13 cellular contexts compared by ENCODE assay signal in the genomic region with DNA sequence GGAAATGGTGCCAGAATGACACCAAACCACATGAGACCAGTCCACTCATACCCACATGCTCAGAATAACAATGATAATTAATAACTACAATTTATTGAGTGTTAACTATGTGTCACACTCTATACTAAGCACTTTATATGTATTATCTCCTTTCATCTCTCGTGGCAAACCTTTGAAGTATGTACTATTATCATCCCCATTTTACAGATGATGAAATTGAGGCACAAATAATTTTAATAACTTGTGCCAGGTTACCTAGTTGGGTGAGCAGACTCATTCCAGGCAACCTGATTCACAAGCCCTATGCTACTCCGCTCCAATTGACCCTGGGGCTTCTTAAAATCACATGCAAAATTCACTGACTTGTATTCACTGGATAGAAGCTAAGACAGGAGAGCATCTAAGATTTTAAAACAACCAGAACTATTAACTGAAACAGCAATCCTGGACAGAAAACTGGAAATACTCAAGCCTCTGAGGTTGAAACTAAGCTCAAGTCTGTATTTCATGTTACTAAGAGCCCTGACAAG. TPM values are rescaled to one million over a fixed set of nuclear protein-coding genes. Genes with fewer than 3 reads are reported as not detected.
A peak's percentile ranks its signal among the peaks of the same experiment; 100 is the strongest.
DNase-seq lines count a peak whose midpoint lies in the region; ATAC-seq and TF ChIP-seq lines count a peak whose summit lies in the region.
"Had no signal": no experiment of that assay in that cellular context is flagged by ENCODE, and none has a peak within 500 bp of the region (broad histone marks: within the 10 kb centered on the region; RNA-seq: fewer than 3 reads in every experiment).

No MANE protein-coding gene starts in this region.

- no peaks in the 10 kb centered on the region for H3K9me3 ChIP-seq in iPS-18a (ENCODE audit: control insufficient read depth, low read depth, low read length)
- no peaks in the 10 kb centered on the region for H3K9me3 ChIP-seq in upper lobe of left lung
- H3K9me3 ChIP-seq: SJCRH30 had no signal

- H3K36me3 Mint-ChIP-seq in activated naive CD4-positive, alpha-beta T cell treated with anti-CD3 and anti-CD28 coated beads, Interleukin-2, amount 50 U/mL, for 24 hours = peaks cover 1% of the 10 kb centered on the region
- peaks cover 0 to 5% of the 10 kb centered on the region in 2 donors for H3K36me3 Mint-ChIP-seq in activated naive CD4-positive, alpha-beta T cell treated with anti-CD3 and anti-CD28 coated beads, Interleukin-2, amount 50 U/mL, for 72 hours
- H3K36me3 Mint-ChIP-seq in activated T-helper 17 cell treated with anti-CD3 and anti-CD28 coated beads, Interleukin-2, amount 50 U/mL, for 72 hours (ENCODE audit: low read depth) = no peaks in the 10 kb centered on the region

- DNase-seq in activated naive CD4-positive, alpha-beta T cell treated with anti-CD3 and anti-CD28 coated beads, Interleukin-2, amount 50 U/mL, for 72 hours (ENCODE audit: low spot score in 2 of 2) = no peak
- no peak for DNase-seq in upper lobe of left lung
- DNase-seq in HUDEP-2 (lab: John Stamatoyannopoulos, UW; ENCODE audit: unreplicated experiment in 76 of 76) = no peak
- DNase-seq in activated CD4-positive, CD25-positive, alpha-beta regulatory T cell treated with anti-CD3 and anti-CD28 coated beads, Interleukin-2, amount 50 U/mL, for 72 hours = no peak
- DNase-seq in T-helper 1 cell = no peak
- DNase-seq: amygdala; CD4-positive, alpha-beta T cell; islet precursor cell; NCI-H1105 treated with DMSO at 0.1 percent for 48 hours had no signal

- H3K36me3 ChIP-seq in iPS-18a (ENCODE audit: control insufficient read depth, low read depth, low read length) (no peaks in the 10 kb centered on the region), upper lobe of left lung (no peaks in the 10 kb centered on the region)
- H3K36me3 ChIP-seq: SJCRH30 had no signal

- H3K27ac Mint-ChIP-seq in activated naive CD4-positive, alpha-beta T cell treated with anti-CD3 and anti-CD28 coated beads, Interleukin-2, amount 50 U/mL, for 24 hours = no peak overlapping the region
- H3K27ac Mint-ChIP-seq in activated naive CD4-positive, alpha-beta T cell treated with anti-CD3 and anti-CD28 coated beads, Interleukin-2, amount 50 U/mL, for 72 hours = no peak overlapping the region
- H3K27ac Mint-ChIP-seq in activated T-helper 17 cell treated with anti-CD3 and anti-CD28 coated beads, Interleukin-2, amount 50 U/mL, for 72 hours = no peak overlapping the region
- H3K27ac Mint-ChIP-seq: CD4-positive, alpha-beta T cell had no signal

- no peak for TF ChIP-seq POLR2A in upper lobe of left lung (IDR thresholded peaks at IDR 0.05)

- no peak for TF ChIP-seq EP300 in upper lobe of left lung (IDR thresholded peaks at IDR 0.05)

- no peaks in the 10 kb centered on the region for H3K9me3 Mint-ChIP-seq in activated naive CD4-positive, alpha-beta T cell treated with anti-CD3 and anti-CD28 coated beads, Interleukin-2, amount 50 U/mL, for 24 hours
- no peaks in the 10 kb centered on the region for H3K9me3 Mint-ChIP-seq in activated naive CD4-positive, alpha-beta T cell treated with anti-CD3 and anti-CD28 coated beads, Interleukin-2, amount 50 U/mL, for 72 hours
- no peaks in the 10 kb centered on the region for H3K9me3 Mint-ChIP-seq in activated T-helper 17 cell treated with anti-CD3 and anti-CD28 coated beads, Interleukin-2, amount 50 U/mL, for 72 hours
- H3K9me3 Mint-ChIP-seq: CD4-positive, alpha-beta T cell had no signal

- no peaks in the 10 kb centered on the region for H3K27me3 Mint-ChIP-seq in activated naive CD4-positive, alpha-beta T cell treated with anti-CD3 and anti-CD28 coated beads, Interleukin-2, amount 50 U/mL, for 24 hours
- H3K27me3 Mint-ChIP-seq in activated T-helper 17 cell treated with anti-CD3 and anti-CD28 coated beads, Interleukin-2, amount 50 U/mL, for 72 hours = no peaks in the 10 kb centered on the region
- H3K27me3 Mint-ChIP-seq: CD4-positive, alpha-beta T cell had no signal

- WGBS in upper lobe of left lung, 2 donors = 65 to 67% methylated on average over 2 of the region's 2 CpGs

- no peak for TF ChIP-seq CTCF in upper lobe of left lung (IDR thresholded peaks at IDR 0.05)

- H3K27me3 ChIP-seq in iPS-18a (ENCODE audit: control insufficient read depth, insufficient read depth, low read length) = no peaks in the 10 kb centered on the region
- no peaks in the 10 kb centered on the region for H3K27me3 ChIP-seq in upper lobe of left lung
- H3K27me3 ChIP-seq: SJCRH30 had no signal

- peak overlapping the region; percentile 63 for H3K4me3 ChIP-seq in iPS-18a (ENCODE audit: low read length)
- H3K4me3 ChIP-seq in upper lobe of left lung = no peak overlapping the region

- H3K4me3 Mint-ChIP-seq in activated naive CD4-positive, alpha-beta T cell treated with anti-CD3 and anti-CD28 coated beads, Interleukin-2, amount 50 U/mL, for 24 hours = peak overlapping the region; percentile 46
- peak overlapping the region; percentile 81 for H3K4me3 Mint-ChIP-seq in activated T-helper 17 cell treated with anti-CD3 and anti-CD28 coated beads, Interleukin-2, amount 50 U/mL, for 72 hours

- H3K4me1 ChIP-seq in iPS-18a (ENCODE audit: control insufficient read depth, low read depth, low read length) (peaks cover 8% of the 10 kb centered on the region), upper lobe of left lung (peaks cover 7 to 37% (median 13%) of the 10 kb centered on the region in 4 donors)

- H3K9ac ChIP-seq in iPS-18a (ENCODE audit: low read length) = no peak overlapping the region

- peaks cover 53% of the 10 kb centered on the region for H3K4me1 Mint-ChIP-seq in activated naive CD4-positive, alpha-beta T cell treated with anti-CD3 and anti-CD28 coated beads, Interleukin-2, amount 50 U/mL, for 24 hours
- peaks cover 23% of the 10 kb centered on the region for H3K4me1 Mint-ChIP-seq in activated T-helper 17 cell treated with anti-CD3 and anti-CD28 coated beads, Interleukin-2, amount 50 U/mL, for 72 hours

- ATAC-seq in activated naive CD4-positive, alpha-beta T cell treated with anti-CD3 and anti-CD28 coated beads, Interleukin-2, amount 50 U/mL, for 72 hours = no peak
- no peak for ATAC-seq in activated T-helper 17 cell treated with anti-CD3 and anti-CD28 coated beads, Interleukin-2, amount 50 U/mL, for 72 hours (replicated peaks)
- ATAC-seq in upper lobe of left lung (ENCODE audit: low FRiP score in 2 of 2) = no peak

- H3K27ac ChIP-seq in iPS-18a (ENCODE audit: low read length) (no peak overlapping the region), upper lobe of left lung (peak overlapping the region in 3 of 4 donors; percentile 18 to 93 (median 86))
- H3K27ac ChIP-seq: SJCRH30 had no signal

RNA-seq across cellular contexts. Expression of a gene that starts 2.0 kb away (rescaled TPM):
- total RNA-seq in activated naive CD4-positive, alpha-beta T cell treated with anti-CD3 and anti-CD28 coated beads, Interleukin-2, amount 50 U/mL, for 72 hours = 1 to 10 TPM; 4.9 to 7.3 TPM
- 10 to 100 TPM in 1 of 2 donors, 1 to 10 TPM in 1; 7.5 to 22.0 TPM for total RNA-seq in activated T-helper 17 cell treated with anti-CD3 and anti-CD28 coated beads, Interleukin-2, amount 50 U/mL, for 72 hours
- 10 to 100 TPM; 15.4 to 22.6 (median 19.4) TPM for total RNA-seq in upper lobe of left lung
